14 cellular contexts compared by ENCODE assay signal in genomic region chr11:14538271-14538925, GRCh38. TPM values are rescaled to one million over a fixed set of nuclear protein-coding genes. Genes with fewer than 3 reads are reported as not detected.
A peak's percentile ranks its signal among the peaks of the same experiment; 100 is the strongest.
DNase-seq lines count a peak whose midpoint lies in the region; ATAC-seq and TF ChIP-seq lines count a peak whose summit lies in the region.
"Had no signal": no experiment of that assay in that cellular context is flagged by ENCODE, and none has a peak within 500 bp of the region (broad histone marks: within the 10 kb centered on the region; RNA-seq: fewer than 3 reads in every experiment).

No MANE protein-coding gene starts in this region.

- no peaks in the 10 kb centered on the region for H3K9me3 Mint-ChIP-seq in activated T-cell treated with anti-CD3 and anti-CD28 coated beads, Interleukin-2, amount 50 U/mL, for 24 hours
- no peaks in the 10 kb centered on the region for H3K9me3 Mint-ChIP-seq in T-cell
- H3K9me3 Mint-ChIP-seq in H9, result no peaks in the 10 kb centered on the region

- H3K79me2 ChIP-seq in mammary epithelial cell (ENCODE audit: insufficient read depth, low read length) (no peaks in the 10 kb centered on the region), H9 (ENCODE audit: insufficient read depth, low read length) (no peaks in the 10 kb centered on the region)

- peaks cover 3% of the 10 kb centered on the region for H3K36me3 Mint-ChIP-seq in activated T-cell treated with anti-CD3 and anti-CD28 coated beads, Interleukin-2, amount 50 U/mL, for 24 hours (ENCODE audit: low read depth)
- H3K36me3 Mint-ChIP-seq in T-cell (no peaks in the 10 kb centered on the region), H9 (ENCODE audit: insufficient read depth in 1 of 3, low read depth in 3 of 3) (no peaks in the 10 kb centered on the region)

- H3K23me2 ChIP-seq in H9 (ENCODE audit: insufficient read length, low read depth, low read length, poor library complexity, severe bottlenecking), result no peaks in the 10 kb centered on the region

- ATAC-seq in T-cell (replicated peaks in 1 of 4) (no peak), gastroesophageal sphincter (no peak), sciatic nerve (no peak)

- peak overlapping the region; percentile 33 for H3K27ac Mint-ChIP-seq in activated T-cell treated with anti-CD3 and anti-CD28 coated beads, Interleukin-2, amount 50 U/mL, for 24 hours
- H3K27ac Mint-ChIP-seq in T-cell (peak overlapping the region; percentile 48 to 57), H9 (no peak overlapping the region)

- H2AFZ ChIP-seq in mammary epithelial cell (ENCODE audit: low read depth, low read length) (no peak overlapping the region), H9 (ENCODE audit: low read length) (no peak overlapping the region)

- CTCF ChIA-PET in T-cell (lab: Charles Lee) (interaction anchor here (0.6 to 2.3 kb wide), 5 partner anchors 106 to 370 kb away, joined by 3 to 9 read pairs (median 3); no protein-coding TSS in a partner anchor), mammary epithelial cell (lab: Charles Lee; ENCODE audit: low non-redundant PET) (no interaction called here)

- no peaks in the 10 kb centered on the region for H4K20me1 ChIP-seq in mammary epithelial cell (ENCODE audit: insufficient read depth, low read length)
- no peaks in the 10 kb centered on the region for H4K20me1 ChIP-seq in H9 (ENCODE audit: control insufficient read depth, insufficient read depth, insufficient read length)

- no peak overlapping the region for H3K23ac ChIP-seq in H9 (ENCODE audit: insufficient read length, low read depth, low read length)

- TF ChIP-seq EP300 in gastroesophageal sphincter (IDR thresholded peaks at IDR 0.05), result no peak

- no peak for TF ChIP-seq CTCF in gastroesophageal sphincter (IDR thresholded peaks at IDR 0.05)
- TF ChIP-seq CTCF in testis (IDR thresholded peaks at IDR 0.05), result no peak
- TF ChIP-seq CTCF in mammary epithelial cell (conservative IDR thresholded peaks at IDR 0.05 in 1 of 2, IDR thresholded peaks at IDR 0.05 in 1 of 2; ENCODE audit: extremely low read depth in 1 of 2, insufficient read depth in 1 of 2, low read depth in 1 of 2, low read length in 2 of 2), result no peak
- TF ChIP-seq CTCF in H9 (conservative IDR thresholded peaks at IDR 0.05), result no peak

- no peaks in the 10 kb centered on the region for H3K27me3 Mint-ChIP-seq in activated T-cell treated with anti-CD3 and anti-CD28 coated beads, Interleukin-2, amount 50 U/mL, for 24 hours
- H3K27me3 Mint-ChIP-seq in T-cell, result no peaks in the 10 kb centered on the region
- no peaks in the 10 kb centered on the region for H3K27me3 Mint-ChIP-seq in H9 (ENCODE audit: low read depth)

- no peak overlapping the region for H4K5ac ChIP-seq in H9 (ENCODE audit: insufficient read length, low read depth, low read length)

- H3K27me3 ChIP-seq in gastroesophageal sphincter (no peaks in the 10 kb centered on the region), testis (no peaks in the 10 kb centered on the region), mammary epithelial cell (ENCODE audit: insufficient read depth, low read length) (peaks cover 3% of the 10 kb centered on the region), H9 (ENCODE audit: insufficient read depth, low read length) (no peaks in the 10 kb centered on the region)
- H3K27me3 ChIP-seq: suprapubic skin had no signal

- no peak overlapping the region for H3K18ac ChIP-seq in H9 (ENCODE audit: insufficient read length, low read depth, low read length)

- no peaks in the 10 kb centered on the region for H3K79me1 ChIP-seq in H9 (ENCODE audit: insufficient read depth, low read depth, low read length, poor library complexity, severe bottlenecking)

- H2BK15ac ChIP-seq in H9 (ENCODE audit: low read depth, low read length), result no peak overlapping the region

- H3K4ac ChIP-seq in H9 (ENCODE audit: low read depth, low read length), result no peak overlapping the region

- H3K27ac ChIP-seq in gastroesophageal sphincter, result peak overlapping the region in 3 of 4 donors; percentile 25 to 71 (median 42)
- H3K27ac ChIP-seq in testis, result peak overlapping the region; percentile 31 to 78
- no peak overlapping the region for H3K27ac ChIP-seq in mammary epithelial cell (ENCODE audit: insufficient read depth, low read depth, low read length)
- no peak overlapping the region for H3K27ac ChIP-seq in H9 (ENCODE audit: insufficient read length, low read depth, low read length)
- H3K27ac ChIP-seq: epithelial cell of prostate, suprapubic skin had no signal

- H3K9ac ChIP-seq in mammary epithelial cell (ENCODE audit: insufficient read depth, low read length) (no peak overlapping the region), H9 (ENCODE audit: extremely low read depth, insufficient read length, low read length) (no peak overlapping the region)

- no peak overlapping the region for H2BK20ac ChIP-seq in H9 (ENCODE audit: low read depth, low read length, poor library complexity, severe bottlenecking)

- no peak overlapping the region for H3K4me3 ChIP-seq in gastroesophageal sphincter
- H3K4me3 ChIP-seq in testis, result no peak overlapping the region
- H3K4me3 ChIP-seq in mammary epithelial cell (replicated peaks in 1 of 3; ENCODE audit: insufficient read depth in 1 of 3, low read depth in 2 of 3, low read length in 3 of 3), result no peak overlapping the region
- H3K4me3 ChIP-seq: suprapubic skin had no signal

- H3T11ph ChIP-seq in H9 (ENCODE audit: low read length), result no peak overlapping the region

- no peak overlapping the region for H4K8ac ChIP-seq in H9 (replicated peaks; ENCODE audit: insufficient read length, low read depth, low read length)

- H3K56ac ChIP-seq in H9 (ENCODE audit: insufficient read length, low read depth, low read length), result no peak overlapping the region

- dilution Hi-C loops in mammary epithelial cell (cut with HindIII; ENCODE audit: low sequenced_read_pairs), result no loop called here

- no peak overlapping the region for H4K91ac ChIP-seq in H9 (ENCODE audit: insufficient read length, low read depth, low read length)

- TF ChIP-seq POLR2A in gastroesophageal sphincter (IDR thresholded peaks at IDR 0.05) (no peak), testis (IDR thresholded peaks at IDR 0.05) (no peak)

- no peak overlapping the region for H2AK5ac ChIP-seq in H9 (ENCODE audit: insufficient read length, low read length)

- intact Hi-C loops in testis (cut with DNase I; ENCODE audit: low total_unique reads), result no loop called here
- intact Hi-C loops in mammary epithelial cell (cut with micrococcal nuclease), result loop anchor here (5.0 kb wide), 1 partner anchor 234 kb away; no protein-coding TSS in a partner anchor
- intact Hi-C loops in sciatic nerve (cut with DNase I), result no loop called here

- WGBS in gastroesophageal sphincter (ENCODE audit: low coverage in 1 of 2), 2 donors, result 24 to 50% methylated on average over 6 of the region's 6 CpGs
- WGBS in testis, 2 donors, result 62 to 66% methylated on average over 6 of the region's 6 CpGs
- 50% methylated on average over 6 of the region's 6 CpGs for WGBS in mammary epithelial cell (ENCODE audit: low coverage, missing lambda C conversion rate)
- WGBS in H9 (ENCODE audit: extremely low coverage, insufficient read length, low lambda C conversion rate), result no CpG with 5 or more reads among the region's 6 CpGs

- H3K36me3 ChIP-seq in gastroesophageal sphincter, result no peaks in the 10 kb centered on the region
- no peaks in the 10 kb centered on the region for H3K36me3 ChIP-seq in testis (ENCODE audit: low read depth, missing control alignments)
- no peaks in the 10 kb centered on the region for H3K36me3 ChIP-seq in mammary epithelial cell (ENCODE audit: insufficient read depth, low read length)
- H3K36me3 ChIP-seq: suprapubic skin had no signal

- no peak overlapping the region for H3K4me3 Mint-ChIP-seq in activated T-cell treated with anti-CD3 and anti-CD28 coated beads, Interleukin-2, amount 50 U/mL, for 24 hours
- H3K4me3 Mint-ChIP-seq in T-cell (no peak overlapping the region), H9 (no peak overlapping the region)

- no peak overlapping the region for H2BK120ac ChIP-seq in H9 (ENCODE audit: low read depth, low read length, poor library complexity, severe bottlenecking)

- in situ Hi-C loops in mammary epithelial cell (cut with MboI; ENCODE audit: low sequenced_read_pairs in 2 of 2), result no loop called here

- peaks cover 0 to 62% (median 0%) of the 10 kb centered on the region in 3 donors for H3K4me1 ChIP-seq in gastroesophageal sphincter
- H3K4me1 ChIP-seq in testis, result peaks cover 36% of the 10 kb centered on the region
- no peaks in the 10 kb centered on the region for H3K4me1 ChIP-seq in mammary epithelial cell (ENCODE audit: insufficient read depth, low read length)
- H3K4me1 ChIP-seq in H9 (ENCODE audit: insufficient read depth, low read length), result no peaks in the 10 kb centered on the region; the same call in 1 of the 2 replicates

- no peak for DNase-seq in activated T-cell treated with anti-CD3 and anti-CD28 coated beads, Interleukin-2, amount 50 U/mL, for 24 hours
- DNase-seq in activated T-cell treated with anti-CD3 and anti-CD28 coated beads, Interleukin-2, amount 50 U/mL, for 1 hour, result no peak
- DNase-seq in T-cell (no peak), testis (no peak), mammary epithelial cell (no peak), sciatic nerve (ENCODE audit: low spot score) (no peak), H9 (no peak)
- DNase-seq: KG1, kidney, NCI-H1105, OCI-M1 had no signal

- H3K14ac ChIP-seq in H9 (ENCODE audit: insufficient read depth, low read length), result no peak overlapping the region

- no peak overlapping the region for H2BK12ac ChIP-seq in H9 (ENCODE audit: insufficient read length, low read depth, low read length)

- POLR2A ChIA-PET in T-cell (lab: Charles Lee), result interaction anchor here in 1 of 2 donors (0.7 to 0.8 kb wide), 3 partner anchors 40 to 320 kb away, joined by 3 to 7 read pairs (median 3); no protein-coding TSS in a partner anchor

- peaks cover 45% of the 10 kb centered on the region for H3K4me1 Mint-ChIP-seq in activated T-cell treated with anti-CD3 and anti-CD28 coated beads, Interleukin-2, amount 50 U/mL, for 24 hours (ENCODE audit: low read depth)
- H3K4me1 Mint-ChIP-seq in T-cell (peaks cover 34 to 45% (median 36%) of the 10 kb centered on the region in 3 donors), H9 (peaks cover 16 to 20% of the 10 kb centered on the region in 2 experiments)

- H3K4me2 ChIP-seq in mammary epithelial cell (ENCODE audit: insufficient read depth, low read depth, low read length), result no peak overlapping the region
- no peak overlapping the region for H3K4me2 ChIP-seq in H9 (ENCODE audit: insufficient read depth, insufficient read length, low read length)

- BruUV-seq in mammary epithelial cell (replicated peaks; lab: Mats Ljungman, UMichigan), result no TSS peak

- H2BK5ac ChIP-seq in H9 (ENCODE audit: insufficient read length, low read length), result no peak overlapping the region

- no peaks in the 10 kb centered on the region for H3K9me3 ChIP-seq in gastroesophageal sphincter
- no peaks in the 10 kb centered on the region for H3K9me3 ChIP-seq in testis
- H3K9me3 ChIP-seq in mammary epithelial cell (replicated peaks; ENCODE audit: insufficient read depth, low read length), result no peaks in the 10 kb centered on the region
- no peaks in the 10 kb centered on the region for H3K9me3 ChIP-seq in H9 (ENCODE audit: control insufficient read depth, low read depth, low read length)
- H3K9me3 ChIP-seq: suprapubic skin had no signal

RNA-seq across cellular contexts. Expression of gene PSMA1, which starts 18.2 kb away (rescaled TPM):
- 100 to 1,000 TPM; 107 to 137 (median 115) TPM for total RNA-seq in T-cell
- 100 to 1,000 TPM in 2 of 4 donors, 10 to 100 TPM in 2; 84.7 to 135 (median 106) TPM for total RNA-seq in gastroesophageal sphincter
- total RNA-seq in testis, result 10 to 100 TPM; 74.7 to 95.5 TPM
- polyA plus RNA-seq in testis (ENCODE audit: insufficient read depth, low read depth, low replicate concordance), result 117 TPM
- total RNA-seq in mammary epithelial cell, result 100 to 1,000 TPM; 107 to 154 TPM
- polyA plus RNA-seq in mammary epithelial cell, result 162 TPM
- 147 TPM for polyA minus RNA-seq in mammary epithelial cell
- total RNA-seq in sciatic nerve, result 100 TPM
- total RNA-seq in H9 (2021), result 167 and 176 TPM in 2 replicates

RNA-seq across cellular contexts. Expression of gene COPB1, which starts 38.8 kb away (rescaled TPM):
- total RNA-seq in T-cell (10 to 100 TPM; 65.1 to 80.8 (median 78.1) TPM), gastroesophageal sphincter (100 to 1,000 TPM in 2 of 4 donors, 10 to 100 TPM in 2; 74.5 to 130 (median 101) TPM), testis (10 to 100 TPM; 83.5 to 87.3 TPM), mammary epithelial cell (100 to 1,000 TPM; 119 to 217 TPM), sciatic nerve (86.6 TPM), H9 (2021) (71.6 and 73.1 TPM in 2 replicates)
- polyA plus RNA-seq in testis (ENCODE audit: insufficient read depth, low read depth, low replicate concordance) (71.7 TPM), mammary epithelial cell (83.8 TPM)
- 98.0 TPM for polyA minus RNA-seq in mammary epithelial cell

Comparison
In these comparisons a context has a peak if more than half of its experiments do, and no peak if none do; other contexts are left out.
1. H3K27ac Mint-ChIP-seq: peak in activated T-cell treated with anti-CD3 and anti-CD28 coated beads, Interleukin-2, amount 50 U/mL, for 24 hours (single experiment) and T-cell (2 of 2); none in H9 (0 of 3).
2. H3K27ac ChIP-seq: peak in gastroesophageal sphincter (3 of 4) and testis (2 of 2); none in mammary epithelial cell (single experiment) and H9 (single experiment).